13 cellular contexts compared by ENCODE assay signal in genomic region chr2:207810200-207810788, GRCh38. TPM values are rescaled to one million over a fixed set of nuclear protein-coding genes. Genes with fewer than 3 reads are reported as not detected.
DNase-seq lines count a peak whose midpoint lies in the region; ATAC-seq, FAIRE-seq and TF ChIP-seq lines count a peak whose summit lies in the region.
"Had no signal": no experiment of that assay in that cellular context is flagged by ENCODE, and none has a peak within 500 bp of the region (broad histone marks: within the 10 kb centered on the region; RNA-seq: fewer than 3 reads in every experiment).

No MANE protein-coding gene starts in this region.

- H2AFZ ChIP-seq in Karpas-422 (ENCODE audit: low read length) = no peak overlapping the region

- no peaks in the 10 kb centered on the region for H3K9me2 ChIP-seq in Karpas-422 (replicated peaks; ENCODE audit: insufficient read depth, low read length)

- 87% methylated on average over 4 of the region's 4 CpGs for WGBS in A549 (ENCODE audit: missing lambda C conversion rate)

- H3K4me3 ChIP-seq in A549 (no peak overlapping the region), Karpas-422 (ENCODE audit: low read length) (no peak overlapping the region)

- no peaks in the 10 kb centered on the region for H4K20me1 ChIP-seq in Karpas-422 (ENCODE audit: insufficient read depth, low read depth, low read length)

- peak overlapping the region; percentile 34 to 68; a peak in 4 of 6 replicates for H3K27ac ChIP-seq in A549
- H3K27ac ChIP-seq in Karpas-422 (ENCODE audit: low read length) = no peak overlapping the region
- peak overlapping the region; percentile 46 for H3K27ac ChIP-seq in epithelial cell of prostate
- H3K27ac ChIP-seq: foreskin keratinocyte had no signal

- H3K27me3 Mint-ChIP-seq in nephron progenitor cell (ENCODE audit: low read depth, poor library complexity) = peaks cover 68% of the 10 kb centered on the region

- no peaks in the 10 kb centered on the region for H3K36me3 Mint-ChIP-seq in nephron progenitor cell (ENCODE audit: low read depth)

- no peaks in the 10 kb centered on the region for H3K36me3 ChIP-seq in Karpas-422 (ENCODE audit: insufficient read depth, low read length)
- H3K36me3 ChIP-seq: tibial nerve had no signal

- peak overlapping the region; percentile 53 for H3K4me3 Mint-ChIP-seq in nephron progenitor cell

- H3K9ac ChIP-seq in Karpas-422 (ENCODE audit: low read length) = no peak overlapping the region

- peaks cover 45% of the 10 kb centered on the region for H3K4me1 Mint-ChIP-seq in nephron progenitor cell

- POLR2A ChIA-PET in A549 (lab: Yijun Ruan, JAX) = no interaction called here

- H3K27ac Mint-ChIP-seq in nephron progenitor cell = no peak overlapping the region

- no peak for TF ChIP-seq POLR2A in A549 (IDR thresholded peaks at IDR 0.05; ENCODE audit: low read length)

- CTCF ChIA-PET in A549 (lab: Yijun Ruan, JAX) = interaction anchor here (1.8 to 2.1 kb wide), 2 partner anchors 64 to 230 kb away, joined by 6 to 9 read pairs; no protein-coding TSS in a partner anchor

- TF ChIP-seq CTCF in A549 (IDR thresholded peaks at IDR 0.05) (no peak), nephron progenitor cell (IDR thresholded peaks at IDR 0.05) (no peak)

- TF ChIP-seq RAD21 in A549 (conservative IDR thresholded peaks at IDR 0.05 in 1 of 2, IDR thresholded peaks at IDR 0.05 in 1 of 2) = no peak

- H3K9me3 Mint-ChIP-seq in nephron progenitor cell = no peaks in the 10 kb centered on the region

- H3K4me1 ChIP-seq in A549 = peaks cover 40% of the 10 kb centered on the region
- H3K4me1 ChIP-seq in Karpas-422 (ENCODE audit: low read length) = peaks cover 4% of the 10 kb centered on the region

- no peak; a peak in 1 of 6 replicates for ATAC-seq in A549
- ATAC-seq in GM19452 (IDR thresholded peaks at IDR 0.05; ENCODE audit: unreplicated experiment) = no peak

- FAIRE-seq in A549 (lab: Jason Lieb, UNC) = no peak

- no peaks in the 10 kb centered on the region for H3K27me3 ChIP-seq in Karpas-422 (ENCODE audit: low read length)
- H3K27me3 ChIP-seq: foreskin keratinocyte, tibial nerve had no signal

- no peak for DNase-seq in A549 (ENCODE audit: low read depth in 1 of 2, low spot score in 1 of 2)
- DNase-seq in Karpas-422 = no peak
- no peak for DNase-seq in epithelial cell of prostate (ENCODE audit: low read depth, low spot score)
- DNase-seq in nephron progenitor cell = no peak
- DNase-seq in NCI-H748 treated with DMSO at 0.1 percent for 48 hours (lab: John Stamatoyannopoulos, UW) = no peak
- no peak for DNase-seq in COLO668 (lab: John Stamatoyannopoulos, UW; ENCODE audit: unreplicated experiment)
- no peak for DNase-seq in glomerular visceral epithelial cell (ENCODE audit: extremely low spot score)
- DNase-seq: activated naive CD4-positive, alpha-beta T cell treated with Interleukin-2 at 50 U/mL for 16 hours; KG1; NCI-H1694 treated with DMSO at 0.1 percent for 48 hours had no signal

- H3K9me3 ChIP-seq in A549 = no peaks in the 10 kb centered on the region
- no peaks in the 10 kb centered on the region for H3K9me3 ChIP-seq in Karpas-422 (ENCODE audit: low read length)
- H3K9me3 ChIP-seq: tibial nerve had no signal

- no peaks in the 10 kb centered on the region for H3K79me2 ChIP-seq in Karpas-422 (ENCODE audit: low read length)

- TF ChIP-seq EP300 in A549 (IDR thresholded peaks at IDR 0.05) = no peak

- H3K4me2 ChIP-seq in A549 = peak overlapping the region; percentile 25; the same call in 2 of the 3 replicates
- peak overlapping the region; percentile 3 for H3K4me2 ChIP-seq in Karpas-422 (ENCODE audit: low read depth, low read length, poor library complexity, severe bottlenecking)

TF ChIP-seq in A549, 52 proteins besides CTCF, POLR2A, EP300 and RAD21:
- TF ChIP-seq, protein P1, sequence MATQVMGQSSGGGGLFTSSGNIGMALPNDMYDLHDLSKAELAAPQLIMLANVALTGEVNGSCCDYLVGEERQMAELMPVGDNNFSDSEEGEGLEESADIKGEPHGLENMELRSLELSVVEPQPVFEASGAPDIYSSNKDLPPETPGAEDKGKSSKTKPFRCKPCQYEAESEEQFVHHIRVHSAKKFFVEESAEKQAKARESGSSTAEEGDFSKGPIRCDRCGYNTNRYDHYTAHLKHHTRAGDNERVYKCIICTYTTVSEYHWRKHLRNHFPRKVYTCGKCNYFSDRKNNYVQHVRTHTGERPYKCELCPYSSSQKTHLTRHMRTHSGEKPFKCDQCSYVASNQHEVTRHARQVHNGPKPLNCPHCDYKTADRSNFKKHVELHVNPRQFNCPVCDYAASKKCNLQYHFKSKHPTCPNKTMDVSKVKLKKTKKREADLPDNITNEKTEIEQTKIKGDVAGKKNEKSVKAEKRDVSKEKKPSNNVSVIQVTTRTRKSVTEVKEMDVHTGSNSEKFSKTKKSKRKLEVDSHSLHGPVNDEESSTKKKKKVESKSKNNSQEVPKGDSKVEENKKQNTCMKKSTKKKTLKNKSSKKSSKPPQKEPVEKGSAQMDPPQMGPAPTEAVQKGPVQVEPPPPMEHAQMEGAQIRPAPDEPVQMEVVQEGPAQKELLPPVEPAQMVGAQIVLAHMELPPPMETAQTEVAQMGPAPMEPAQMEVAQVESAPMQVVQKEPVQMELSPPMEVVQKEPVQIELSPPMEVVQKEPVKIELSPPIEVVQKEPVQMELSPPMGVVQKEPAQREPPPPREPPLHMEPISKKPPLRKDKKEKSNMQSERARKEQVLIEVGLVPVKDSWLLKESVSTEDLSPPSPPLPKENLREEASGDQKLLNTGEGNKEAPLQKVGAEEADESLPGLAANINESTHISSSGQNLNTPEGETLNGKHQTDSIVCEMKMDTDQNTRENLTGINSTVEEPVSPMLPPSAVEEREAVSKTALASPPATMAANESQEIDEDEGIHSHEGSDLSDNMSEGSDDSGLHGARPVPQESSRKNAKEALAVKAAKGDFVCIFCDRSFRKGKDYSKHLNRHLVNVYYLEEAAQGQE (IDR thresholded peaks at IDR 0.05) = no peak
- TF ChIP-seq KDM5A (IDR thresholded peaks at IDR 0.05) (no peak), GATA3 (IDR thresholded peaks at IDR 0.05; ENCODE audit: borderline replicate concordance) (no peak), HOXB13 (CRISPR knock-in tag; IDR thresholded peaks at IDR 0.05; ENCODE audit: low read depth) (no peak), NR3C1 (IDR thresholded peaks at IDR 0.05) (no peak), RNF2 (IDR thresholded peaks at IDR 0.05; ENCODE audit: borderline replicate concordance, low read depth) (no peak), RARB (CRISPR knock-in tag; IDR thresholded peaks at IDR 0.05) (no peak)

RNA-seq across cellular contexts. Expression of gene FZD5, which starts 40.6 kb away (rescaled TPM):
- polyA plus RNA-seq in A549 (2011; rRNA removed) = 6.7 and 7.5 TPM in 2 replicates
- 2.5 and 4.2 TPM in 2 replicates for polyA plus RNA-seq in A549 (2012; cell fraction: cytosol; rRNA removed)
- 3.3 and 4.4 TPM in 2 replicates for polyA plus RNA-seq in A549 (2012; cell fraction: nucleus; rRNA removed)
- 3.9 to 4.9 TPM (median 4.9 TPM) in 3 replicates for polyA plus RNA-seq in A549 (2017; fragmentation: RNase III; extraction: RNeasy Plus Mini Kit Qiagen cat#74134 plus additional on column Dnase treatment)
- 8.3 and 8.9 TPM in 2 replicates for polyA minus RNA-seq in A549 (2011; rRNA and poly(A)+ RNA removed)
- total RNA-seq in Karpas-422 (2014; rRNA removed; shearing (Covaris generic); ENCODE audit: low replicate concordance) = 4.0 and 4.8 TPM in 2 replicates
